ENCODE assay signal across 8 cellular contexts in the genomic region with DNA sequence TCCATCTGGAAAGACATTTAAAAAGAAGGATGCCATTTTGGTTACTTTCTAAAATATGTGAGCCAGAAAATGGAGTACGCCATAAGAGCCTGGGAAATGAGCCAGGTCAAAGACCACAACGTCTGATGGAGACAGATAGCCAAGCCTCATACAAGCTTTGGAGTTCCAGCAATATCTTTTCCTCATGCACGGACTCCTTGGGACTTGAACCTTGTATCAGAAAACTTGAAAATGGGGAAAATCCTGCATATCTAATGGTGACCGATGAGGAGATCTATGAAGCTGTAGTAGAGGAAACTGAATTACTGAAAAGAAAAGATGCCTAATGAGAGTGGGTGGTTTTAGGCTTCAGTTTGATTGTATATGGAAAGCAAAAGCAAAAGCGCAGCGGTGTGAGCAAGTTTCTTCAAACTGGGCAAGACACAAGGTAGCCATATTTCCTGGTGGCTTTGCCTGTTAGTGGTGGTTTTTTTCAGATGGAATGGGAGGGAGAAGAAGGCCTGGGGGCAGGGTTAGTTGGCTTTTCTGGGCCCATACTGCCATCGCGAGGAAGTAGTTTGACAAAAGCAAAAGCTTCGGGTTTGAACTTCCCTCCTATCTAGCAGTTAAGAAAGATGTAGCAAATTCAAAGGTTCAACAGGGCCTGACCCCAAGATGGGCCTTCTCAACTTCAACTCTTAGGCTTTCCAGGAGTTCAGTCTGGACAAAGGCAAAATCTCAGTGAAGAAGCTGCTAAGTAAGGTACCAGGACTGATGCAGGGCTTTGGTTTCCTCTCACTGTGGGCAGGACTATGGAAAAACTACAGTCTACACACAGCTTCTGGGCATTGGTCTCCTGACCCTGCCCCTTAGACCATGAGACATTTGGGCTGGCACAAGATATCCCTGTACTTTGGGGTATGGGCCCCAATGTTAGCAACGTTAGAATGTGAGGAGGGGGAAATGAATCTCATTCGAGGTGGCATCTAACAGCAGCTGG.
A peak's percentile ranks its signal among the peaks of the same experiment; 100 is the strongest.
DNase-seq lines count a peak whose midpoint lies in the region; ATAC-seq and TF ChIP-seq lines count a peak whose summit lies in the region.

No MANE protein-coding gene starts in this region.

- H3K27me3 Mint-ChIP-seq in T-helper 2 cell treated with Interferon-gamma antibody and Interleukin-4, amounts not matched to agents 5 μg/mL and 100 μg/mL, for 36 hours (ENCODE audit: low read depth), result no peaks in the 10 kb centered on the region

- 34 to 46% methylated on average over 11 of the region's 11 CpGs for WGBS in lower leg skin, 2 donors

- H3K27ac Mint-ChIP-seq in T-helper 2 cell treated with Interferon-gamma antibody and Interleukin-4, amounts not matched to agents 5 μg/mL and 100 μg/mL, for 36 hours, result peak overlapping the region; percentile 91

- peak; percentile 93 for ATAC-seq in HG03045 (IDR thresholded peaks at IDR 0.05; ENCODE audit: unreplicated experiment)

- intact Hi-C loops in lower leg skin (cut with DNase I; ENCODE audit: low total_unique reads), result no loop called here

- H3K9me3 Mint-ChIP-seq in T-helper 2 cell treated with Interferon-gamma antibody and Interleukin-4, amounts not matched to agents 5 μg/mL and 100 μg/mL, for 36 hours, result no peaks in the 10 kb centered on the region

- no peak overlapping the region for H3K4me3 ChIP-seq in lower leg skin (ENCODE audit: low read depth, poor library complexity, severe bottlenecking)

- H3K36me3 Mint-ChIP-seq in T-helper 2 cell treated with Interferon-gamma antibody and Interleukin-4, amounts not matched to agents 5 μg/mL and 100 μg/mL, for 36 hours (ENCODE audit: low read depth), result peaks cover 7% of the 10 kb centered on the region

- no peak for TF ChIP-seq CTCF in lower leg skin (IDR thresholded peaks at IDR 0.05)

- TF ChIP-seq POLR2A in lower leg skin (IDR thresholded peaks at IDR 0.05), result no peak

- peaks cover 21% of the 10 kb centered on the region for H3K4me1 Mint-ChIP-seq in T-helper 2 cell treated with Interferon-gamma antibody and Interleukin-4, amounts not matched to agents 5 μg/mL and 100 μg/mL, for 36 hours (ENCODE audit: low read depth)

- DNase-seq in DMS79 treated with DMSO at 0.1 percent for 48 hours (lab: John Stamatoyannopoulos, UW) (peak; percentile 10), DMS79 (lab: John Stamatoyannopoulos, UW) (no peak), lower leg skin (ENCODE audit: low spot score in 2 of 2) (peak; percentile 35 to 93), NCI-H1694 (lab: John Stamatoyannopoulos, UW) (no peak)
- DNase-seq in T-helper 2 cell treated with Interferon-gamma antibody and Interleukin-4, amounts not matched to agents 5 μg/mL and 100 μg/mL, for 36 hours (ENCODE audit: low spot score), result peak; percentile 60
- DNase-seq in stimulated activated CD8-positive, alpha-beta memory T cell treated with anti-CD3 and anti-CD28 coated beads, Interleukin-2, amount 100 ng/mL, for 1 hour (ENCODE audit: low read depth in 2 of 2), result peak; percentile 38 to 69

- peak overlapping the region; percentile 85 for H3K4me3 Mint-ChIP-seq in T-helper 2 cell treated with Interferon-gamma antibody and Interleukin-4, amounts not matched to agents 5 μg/mL and 100 μg/mL, for 36 hours

- H3K27ac ChIP-seq in angular gyrus (ENCODE audit: low read depth, low read length), result peak overlapping the region; percentile 94

Comparison
In these comparisons a context has a peak if more than half of its experiments do, and no peak if none do; other contexts are left out.
1. DNase-seq: peak in DMS79 treated with DMSO at 0.1 percent for 48 hours (single experiment), T-helper 2 cell treated with Interferon-gamma antibody and Interleukin-4, amounts not matched to agents 5 μg/mL and 100 μg/mL, for 36 hours (single experiment), lower leg skin (2 of 2) and stimulated activated CD8-positive, alpha-beta memory T cell treated with anti-CD3 and anti-CD28 coated beads, Interleukin-2, amount 100 ng/mL, for 1 hour (2 of 2); none in DMS79 (single experiment) and NCI-H1694 (single experiment).